In genomic region chr2:147082850-147083522, GRCh38 we compare ENCODE assay signal across 8 cellular contexts.
DNase-seq lines count a peak whose midpoint lies in the region; ATAC-seq and TF ChIP-seq lines count a peak whose summit lies in the region.

No MANE protein-coding gene starts in this region.

- H3K4me1 Mint-ChIP-seq in effector memory CD8-positive, alpha-beta T cell (ENCODE audit: low read depth in 2 of 2) = no peaks in the 10 kb centered on the region
- peaks cover 14% of the 10 kb centered on the region for H3K4me1 Mint-ChIP-seq in mesothelial cell of epicardium
- H3K4me1 Mint-ChIP-seq in stimulated activated naive CD8-positive, alpha-beta T cell treated with anti-CD3 and anti-CD28 coated beads, Interleukin-15, amount 100 ng/mL, for 72 hours = no peaks in the 10 kb centered on the region

- no peaks in the 10 kb centered on the region for H3K36me3 Mint-ChIP-seq in effector memory CD8-positive, alpha-beta T cell (ENCODE audit: insufficient read depth)
- H3K36me3 Mint-ChIP-seq in mesothelial cell of epicardium = no peaks in the 10 kb centered on the region

- DNase-seq in NCI-H2196 (lab: John Stamatoyannopoulos, UW; ENCODE audit: unreplicated experiment) (peak; percentile 69), mesothelial cell of epicardium (ENCODE audit: low spot score in 2 of 2, unreplicated experiment in 2 of 2) (peak in 1 of 2 experiments; percentile 63)
- peak; percentile 30 for DNase-seq in activated CD4-positive, CD25-positive, alpha-beta regulatory T cell treated with anti-CD3 and anti-CD28 coated beads, Interleukin-2, amount 50 U/mL, for 72 hours
- peak; percentile 5 to 36 (median 34) for DNase-seq in effector memory CD8-positive, alpha-beta T cell
- DNase-seq in stimulated activated naive CD8-positive, alpha-beta T cell treated with anti-CD3 and anti-CD28 coated beads, Interleukin-15, amount 100 ng/mL, for 72 hours = peak; percentile 20 to 30

- no peak overlapping the region for H3K27ac Mint-ChIP-seq in effector memory CD8-positive, alpha-beta T cell
- no peak overlapping the region for H3K27ac Mint-ChIP-seq in mesothelial cell of epicardium
- no peak overlapping the region for H3K27ac Mint-ChIP-seq in stimulated activated naive CD8-positive, alpha-beta T cell treated with anti-CD3 and anti-CD28 coated beads, Interleukin-15, amount 100 ng/mL, for 72 hours

- H3K27ac ChIP-seq in C4-2B = no peak overlapping the region

- H3K4me3 Mint-ChIP-seq in effector memory CD8-positive, alpha-beta T cell = no peak overlapping the region
- no peak overlapping the region for H3K4me3 Mint-ChIP-seq in mesothelial cell of epicardium
- H3K4me3 Mint-ChIP-seq in stimulated activated naive CD8-positive, alpha-beta T cell treated with anti-CD3 and anti-CD28 coated beads, Interleukin-15, amount 100 ng/mL, for 72 hours = no peak overlapping the region

- ATAC-seq in GM18861 (IDR thresholded peaks at IDR 0.05; ENCODE audit: unreplicated experiment) (peak; percentile 85), HG03045 (IDR thresholded peaks at IDR 0.05; ENCODE audit: unreplicated experiment) (peak; percentile 72)
- peak; percentile 42 for ATAC-seq in effector memory CD8-positive, alpha-beta T cell (replicated peaks)
- no peak for ATAC-seq in stimulated activated naive CD8-positive, alpha-beta T cell treated with anti-CD3 and anti-CD28 coated beads, Interleukin-15, amount 100 ng/mL, for 72 hours

- no peaks in the 10 kb centered on the region for H3K9me3 Mint-ChIP-seq in effector memory CD8-positive, alpha-beta T cell
- peaks cover 9% of the 10 kb centered on the region for H3K9me3 Mint-ChIP-seq in mesothelial cell of epicardium
- no peaks in the 10 kb centered on the region for H3K9me3 Mint-ChIP-seq in stimulated activated naive CD8-positive, alpha-beta T cell treated with anti-CD3 and anti-CD28 coated beads, Interleukin-15, amount 100 ng/mL, for 72 hours

- H3K27me3 Mint-ChIP-seq in effector memory CD8-positive, alpha-beta T cell = no peaks in the 10 kb centered on the region
- no peaks in the 10 kb centered on the region for H3K27me3 Mint-ChIP-seq in mesothelial cell of epicardium (ENCODE audit: low read depth)
- H3K27me3 Mint-ChIP-seq in stimulated activated naive CD8-positive, alpha-beta T cell treated with anti-CD3 and anti-CD28 coated beads, Interleukin-15, amount 100 ng/mL, for 72 hours = peaks cover 8% of the 10 kb centered on the region

- TF ChIP-seq CTCF in C4-2B (conservative IDR thresholded peaks at IDR 0.05) = peak; percentile 90
- TF ChIP-seq CTCF in mesothelial cell of epicardium (IDR thresholded peaks at IDR 0.05; ENCODE audit: unreplicated experiment) = peak; percentile 88
